21 cellular contexts compared by ENCODE assay signal in the genomic region with DNA sequence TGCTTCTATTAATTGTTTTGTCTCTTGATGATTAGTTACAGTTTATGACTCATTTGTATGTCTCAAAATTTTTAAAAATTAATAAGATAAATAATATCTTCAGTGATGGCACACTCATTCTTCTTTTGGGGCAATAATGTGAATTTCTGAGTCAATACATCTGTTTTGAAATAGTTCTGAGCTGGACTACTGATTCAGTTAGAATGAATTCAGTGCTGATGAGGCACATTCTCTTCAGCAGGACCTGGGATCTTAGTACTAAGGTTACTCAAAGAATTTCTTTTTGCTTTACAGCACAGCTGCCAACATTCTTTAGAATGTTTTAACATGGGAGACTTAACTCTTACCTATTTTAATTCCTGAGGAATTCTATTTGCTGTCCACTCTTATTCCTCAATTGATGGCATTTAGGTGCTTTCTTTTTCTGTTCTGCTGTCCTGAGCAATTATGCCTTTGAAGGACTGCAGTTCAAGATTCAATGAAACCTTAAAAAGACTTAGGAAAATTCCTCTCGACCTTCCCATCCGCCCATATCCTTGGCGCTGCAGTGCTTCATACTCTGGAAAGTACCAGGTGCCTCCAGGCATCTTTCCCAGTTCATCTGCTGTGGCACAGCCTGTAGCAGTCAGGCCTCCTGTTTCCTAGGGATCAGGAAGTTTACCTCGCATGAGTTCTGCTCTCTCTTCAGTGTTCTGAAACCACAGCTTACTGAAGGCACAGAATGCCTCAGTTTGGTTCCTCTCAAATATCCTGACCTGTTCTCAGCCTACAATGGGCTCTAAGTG.
DNase-seq lines count a peak whose midpoint lies in the region; ATAC-seq and TF ChIP-seq lines count a peak whose summit lies in the region.
"Had no signal": no experiment of that assay in that cellular context is flagged by ENCODE, and none has a peak within 500 bp of the region (broad histone marks: within the 10 kb centered on the region; RNA-seq: fewer than 3 reads in every experiment).

No MANE protein-coding gene starts in this region.

- no peaks in the 10 kb centered on the region for H3K27me3 ChIP-seq in gastroesophageal sphincter
- H3K27me3 ChIP-seq: BLaER1 had no signal

- no peaks in the 10 kb centered on the region for H3K9me3 ChIP-seq in gastroesophageal sphincter
- H3K9me3 ChIP-seq: BLaER1, psoas muscle had no signal

- H3K4me1 Mint-ChIP-seq in naive thymus-derived CD8-positive, alpha-beta T cell, result no peaks in the 10 kb centered on the region
- H3K4me1 Mint-ChIP-seq: natural killer cell; stimulated activated effector memory CD8-positive, alpha-beta T cell treated with anti-CD3 and anti-CD28 coated beads, Interleukin-12 subunit alpha, Interleukin-12 subunit beta, amount 100 ng/mL, for 72 hours had no signal

- no peaks in the 10 kb centered on the region for H3K36me3 Mint-ChIP-seq in naive thymus-derived CD8-positive, alpha-beta T cell
- H3K36me3 Mint-ChIP-seq: activated CD4-positive, alpha-beta memory T cell treated with anti-CD3 and anti-CD28 coated beads for 36 hours; stimulated activated effector memory CD8-positive, alpha-beta T cell treated with anti-CD3 and anti-CD28 coated beads, Interleukin-12 subunit alpha, Interleukin-12 subunit beta, amount 100 ng/mL, for 72 hours had no signal

- H3K4me3 ChIP-seq in astrocyte of the cerebellum (ENCODE audit: low read depth, low read length) (no peak overlapping the region), skeletal muscle cell (ENCODE audit: low read depth, low read length) (no peak overlapping the region), gastroesophageal sphincter (no peak overlapping the region)
- H3K4me3 ChIP-seq: BLaER1, lung, psoas muscle, SK-N-MC had no signal

- no peak for TF ChIP-seq EP300 in gastroesophageal sphincter (IDR thresholded peaks at IDR 0.05)

- no peak overlapping the region for H3K27ac Mint-ChIP-seq in naive thymus-derived CD8-positive, alpha-beta T cell
- H3K27ac Mint-ChIP-seq: activated CD4-positive, alpha-beta memory T cell treated with anti-CD3 and anti-CD28 coated beads for 36 hours; activated T-cell treated with anti-CD3 and anti-CD28 coated beads, Interleukin-2, amount 50 U/mL, for 72 hours; natural killer cell; stimulated activated effector memory CD8-positive, alpha-beta T cell treated with anti-CD3 and anti-CD28 coated beads, Interleukin-12 subunit alpha, Interleukin-12 subunit beta, amount 100 ng/mL, for 72 hours had no signal

- no peak overlapping the region for H3K27ac ChIP-seq in gastroesophageal sphincter
- H3K27ac ChIP-seq: BLaER1, psoas muscle had no signal

- in situ Hi-C loops in astrocyte of the cerebellum (cut with HindIII; ENCODE audit: low sequenced_read_pairs), result no loop called here

- no peaks in the 10 kb centered on the region for H3K27me3 Mint-ChIP-seq in naive thymus-derived CD8-positive, alpha-beta T cell
- H3K27me3 Mint-ChIP-seq: activated CD4-positive, alpha-beta memory T cell treated with anti-CD3 and anti-CD28 coated beads for 36 hours had no signal

- ATAC-seq in naive thymus-derived CD8-positive, alpha-beta T cell, result no peak
- ATAC-seq in gastroesophageal sphincter (no peak), GM21360 (IDR thresholded peaks at IDR 0.05; ENCODE audit: unreplicated experiment) (no peak)
- ATAC-seq: activated T-cell treated with anti-CD3 and anti-CD28 coated beads, Interleukin-2, amount 50 U/mL, for 72 hours; natural killer cell; psoas muscle; stimulated activated effector memory CD8-positive, alpha-beta T cell treated with anti-CD3 and anti-CD28 coated beads, Interleukin-12 subunit alpha, Interleukin-12 subunit beta, amount 100 ng/mL, for 72 hours had no signal

- no peaks in the 10 kb centered on the region for H3K4me1 ChIP-seq in gastroesophageal sphincter
- H3K4me1 ChIP-seq: BLaER1, psoas muscle had no signal

- 81 to 85% methylated on average over 3 to 4 of the region's 4 CpGs for whole genome bisulfite sequencing in gastroesophageal sphincter (ENCODE audit: low coverage in 1 of 2), 2 donors

- no peak for TF ChIP-seq POLR2A in gastroesophageal sphincter (IDR thresholded peaks at IDR 0.05)

- POLR2A ChIA-PET in naive thymus-derived CD8-positive, alpha-beta T cell (lab: Charles Lee), result no interaction called here

- no peak overlapping the region for H3K4me3 Mint-ChIP-seq in naive thymus-derived CD8-positive, alpha-beta T cell
- H3K4me3 Mint-ChIP-seq: activated CD4-positive, alpha-beta memory T cell treated with anti-CD3 and anti-CD28 coated beads for 36 hours; activated T-cell treated with anti-CD3 and anti-CD28 coated beads, Interleukin-2, amount 50 U/mL, for 72 hours; natural killer cell; stimulated activated effector memory CD8-positive, alpha-beta T cell treated with anti-CD3 and anti-CD28 coated beads, Interleukin-12 subunit alpha, Interleukin-12 subunit beta, amount 100 ng/mL, for 72 hours had no signal

- TF ChIP-seq CTCF in astrocyte of the cerebellum (IDR thresholded peaks at IDR 0.05; ENCODE audit: low read depth, low read length, missing control alignments), result no peak
- no peak for TF ChIP-seq CTCF in gastroesophageal sphincter (IDR thresholded peaks at IDR 0.05)

- H3K9me3 Mint-ChIP-seq in naive thymus-derived CD8-positive, alpha-beta T cell, result peaks cover 0 to 20% (median 2%) of the 10 kb centered on the region in 9 donors

- DNase-seq in HCEC 1CT (peak; percentile 36), astrocyte of the cerebellum (ENCODE audit: low read depth) (peak; percentile 42), fibroblast of peridontal ligament (ENCODE audit: extremely low read depth) (peak; percentile 40), skeletal muscle cell (ENCODE audit: low read depth) (peak; percentile 37)
- DNase-seq in naive thymus-derived CD8-positive, alpha-beta T cell, result no peak
- DNase-seq: activated CD4-positive, alpha-beta memory T cell treated with anti-CD3 and anti-CD28 coated beads for 36 hours; activated T-cell treated with anti-CD3 and anti-CD28 coated beads, Interleukin-2, amount 50 U/mL, for 72 hours; cerebellar nuclear complex; DMS 273 treated with DMSO at 0.1 percent for 48 hours; GOT3; Karpas-422; natural killer cell; NCI-H748 treated with DMSO at 0.1 percent for 48 hours; psoas muscle; stimulated activated CD4-positive, alpha-beta T cell treated with anti-CD3 and anti-CD28 coated beads, Interleukin-12 subunit alpha, Interleukin-12 subunit beta, amount 100 ng/mL, for 4 hours had no signal

- no peaks in the 10 kb centered on the region for H3K36me3 ChIP-seq in gastroesophageal sphincter
- H3K36me3 ChIP-seq: BLaER1 had no signal

Comparison
In these comparisons a context has a peak if more than half of its experiments do, and no peak if none do; other contexts are left out.
1. DNase-seq: peak in HCEC 1CT (single experiment), astrocyte of the cerebellum (single experiment), fibroblast of peridontal ligament (single experiment) and skeletal muscle cell (single experiment); none in naive thymus-derived CD8-positive, alpha-beta T cell (0 of 10).